10 cellular contexts compared by ENCODE assay signal in the genomic region with DNA sequence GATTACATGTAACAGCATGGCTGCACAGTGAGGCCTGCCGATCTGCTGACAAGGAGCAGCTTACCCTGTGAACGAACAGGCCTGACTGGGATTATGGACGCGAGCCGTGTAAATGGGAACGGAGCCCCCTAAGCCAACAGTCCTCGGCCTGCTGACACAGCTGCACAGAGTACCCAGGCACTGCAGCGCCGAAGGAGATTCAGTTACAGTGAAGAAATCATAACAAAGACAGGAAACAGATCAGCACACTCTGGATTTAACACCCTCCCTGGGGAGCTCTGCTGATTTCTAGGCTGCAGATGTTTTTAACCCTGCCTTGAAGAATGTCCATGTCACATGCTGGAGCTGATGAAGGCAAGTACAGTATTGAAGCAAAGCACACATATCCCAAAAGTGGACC. TPM values are rescaled to one million over a fixed set of nuclear protein-coding genes. Genes with fewer than 3 reads are reported as not detected.
DNase-seq lines count a peak whose midpoint lies in the region; ATAC-seq, FAIRE-seq and TF ChIP-seq lines count a peak whose summit lies in the region.
"Had no signal": no experiment of that assay in that cellular context is flagged by ENCODE, and none has a peak within 500 bp of the region (broad histone marks: within the 10 kb centered on the region; RNA-seq: fewer than 3 reads in every experiment).

No MANE protein-coding gene starts in this region.

- H3K9me3 ChIP-seq in T-helper 17 cell (ENCODE audit: control insufficient read depth, low read length, poor library complexity, severe bottlenecking) = no peaks in the 10 kb centered on the region

- H3K27me3 Mint-ChIP-seq in nephron (ENCODE audit: low read depth) (peaks cover 8% of the 10 kb centered on the region), T-helper 17 cell (peaks cover 48% of the 10 kb centered on the region)

- DNase-seq in AG08396 (ENCODE audit: low spot score) (peak; percentile 45), NCI-H2171 (lab: John Stamatoyannopoulos, UW) (peak; percentile 70), cortex of kidney (lab: John Stamatoyannopoulos, UW) (no peak), T-helper 17 cell (no peak)
- no peak for DNase-seq in activated T-cell treated with anti-CD3 and anti-CD28 coated beads, Interleukin-2, amount 50 U/mL, for 1 hour
- DNase-seq: activated effector memory CD4-positive, alpha-beta T cell treated with anti-CD3 and anti-CD28 coated beads, Interleukin-2, amount 50 U/mL, for 16 hours; stimulated activated naive CD4-positive, alpha-beta T cell treated with Interleukin-2 at 50 U/mL for 16 hours had no signal

- TF ChIP-seq CTCF in nephron (IDR thresholded peaks at IDR 0.05; ENCODE audit: unreplicated experiment in 3 of 3) = no peak

- H3K4me3 Mint-ChIP-seq in nephron = peak overlapping the region; percentile 14 to 83 (median 54)
- no peak overlapping the region for H3K4me3 Mint-ChIP-seq in T-helper 17 cell

- H3K4me1 Mint-ChIP-seq in nephron = peaks cover 43% of the 10 kb centered on the region
- no peaks in the 10 kb centered on the region for H3K4me1 Mint-ChIP-seq in T-helper 17 cell

- H3K27ac Mint-ChIP-seq in nephron = peak overlapping the region; percentile 97 to 99 (median 98)
- no peak overlapping the region for H3K27ac Mint-ChIP-seq in T-helper 17 cell

- H3K36me3 Mint-ChIP-seq in nephron (ENCODE audit: low read depth) (peaks cover 16% of the 10 kb centered on the region), T-helper 17 cell (ENCODE audit: low read depth) (no peaks in the 10 kb centered on the region)

- ATAC-seq in T-helper 17 cell (no peak), HG03139 (IDR thresholded peaks at IDR 0.05; ENCODE audit: unreplicated experiment) (no peak)

- peak; percentile 62 for FAIRE-seq in endometrium (lab: Jason Lieb, UNC)

- H3K9me3 Mint-ChIP-seq in nephron = peaks cover 13% of the 10 kb centered on the region

RNA-seq across cellular contexts. Expression of a gene that starts 43.4 kb away (rescaled TPM):
- not detected for total RNA-seq in T-helper 17 cell

Comparison
In these comparisons a context has a peak if more than half of its experiments do, and no peak if none do; other contexts are left out.
1. DNase-seq: peak in AG08396 (single experiment) and NCI-H2171 (single experiment); none in cortex of kidney (single experiment), activated T-cell treated with anti-CD3 and anti-CD28 coated beads, Interleukin-2, amount 50 U/mL, for 1 hour (single experiment) and T-helper 17 cell (0 of 3).